1 cellular context compared by ENCODE assay signal in genomic region chr3:157136647-157137387, GRCh38.
A peak's percentile ranks its signal among the peaks of the same experiment; 100 is the strongest.
TF ChIP-seq lines count a peak whose summit lies in the region.

No MANE protein-coding gene starts in this region.

TF ChIP-seq in HepG2, 621 proteins besides CTCF, POLR2A, EP300 and RAD21 (continued from another document and continues in another):
- TF ChIP-seq TBX2 (CRISPR knock-in tag; IDR thresholded peaks at IDR 0.05; ENCODE audit: borderline replicate concordance) = peak; percentile 88; the same call in 1 of the 2 replicates
- TF ChIP-seq NFYB (CRISPR knock-in tag; IDR thresholded peaks at IDR 0.05) = no peak
- TF ChIP-seq YEATS4 (CRISPR knock-in tag; IDR thresholded peaks at IDR 0.05; ENCODE audit: borderline replicate concordance) = peak; percentile 81
- TF ChIP-seq ZNF720 (CRISPR knock-in tag; IDR thresholded peaks at IDR 0.05) = no peak
- no peak for TF ChIP-seq ZUFSP (CRISPR knock-in tag; IDR thresholded peaks at IDR 0.05; ENCODE audit: borderline replicate concordance)
- TF ChIP-seq REL (CRISPR knock-in tag; conservative IDR thresholded peaks at IDR 0.05) = no peak
- 0 out of 2 replicates have a peak, but pooled peaks have one; percentile 20 for TF ChIP-seq ZNF878 (CRISPR knock-in tag; IDR thresholded peaks at IDR 0.05)
- 0 out of 2 replicates have a peak, but pooled peaks have one; percentile 34 for TF ChIP-seq HIVEP1 (CRISPR knock-in tag; IDR thresholded peaks at IDR 0.05)
- TF ChIP-seq YEATS2 (CRISPR knock-in tag; IDR thresholded peaks at IDR 0.05; ENCODE audit: borderline replicate concordance) = peak; percentile 46; the same call in 1 of the 2 replicates
- TF ChIP-seq ZNF317 (CRISPR knock-in tag; IDR thresholded peaks at IDR 0.05) = no peak
- no peak for TF ChIP-seq ZNF275 (CRISPR knock-in tag; IDR thresholded peaks at IDR 0.05; ENCODE audit: borderline replicate concordance)
- TF ChIP-seq ZSCAN21 (CRISPR knock-in tag; IDR thresholded peaks at IDR 0.05; ENCODE audit: borderline replicate concordance) = peak; percentile 89
- peak; percentile 87; the same call in 1 of the 2 replicates for TF ChIP-seq ZNF556 (CRISPR knock-in tag; IDR thresholded peaks at IDR 0.05; ENCODE audit: borderline replicate concordance)
- TF ChIP-seq ZSCAN25 (CRISPR knock-in tag; IDR thresholded peaks at IDR 0.05) = no peak
- TF ChIP-seq MXD4 (CRISPR knock-in tag; IDR thresholded peaks at IDR 0.05) = no peak
- TF ChIP-seq ZNF605 (CRISPR knock-in tag; IDR thresholded peaks at IDR 0.05) = peak; percentile 57; the same call in 1 of the 2 replicates
- TF ChIP-seq ZBTB43 (CRISPR knock-in tag; conservative IDR thresholded peaks at IDR 0.05) = peak; percentile 41; the same call in 1 of the 2 replicates
- no peak; the same call in 1 of the 2 replicates for TF ChIP-seq ZBTB33 (CRISPR knock-in tag; IDR thresholded peaks at IDR 0.05)
- TF ChIP-seq HDAC2 (CRISPR knock-in tag; IDR thresholded peaks at IDR 0.05) = peak; percentile 51; the same call in 1 of the 2 replicates
- no peak for TF ChIP-seq NFYC (CRISPR knock-in tag; IDR thresholded peaks at IDR 0.05)
- no peak for TF ChIP-seq GABPB1 (CRISPR knock-in tag; IDR thresholded peaks at IDR 0.05)
- TF ChIP-seq FLYWCH1 (CRISPR knock-in tag; IDR thresholded peaks at IDR 0.05) = no peak
- TF ChIP-seq PLRG1 (conservative IDR thresholded peaks at IDR 0.05) = no peak
- no peak for TF ChIP-seq ZNF451 (CRISPR knock-in tag; IDR thresholded peaks at IDR 0.05)
- no peak for TF ChIP-seq CAMTA2 (CRISPR knock-in tag; IDR thresholded peaks at IDR 0.05; ENCODE audit: borderline replicate concordance)
- TF ChIP-seq CENPBD1 (CRISPR knock-in tag; IDR thresholded peaks at IDR 0.05; ENCODE audit: borderline replicate concordance, low read depth) = no peak
- TF ChIP-seq ZNF224 (CRISPR knock-in tag; IDR thresholded peaks at IDR 0.05) = no peak
- no peak; the same call in 1 of the 2 replicates for TF ChIP-seq KAT7 (CRISPR knock-in tag; IDR thresholded peaks at IDR 0.05; ENCODE audit: borderline replicate concordance)
- no peak for TF ChIP-seq ZBTB7A (CRISPR knock-in tag; IDR thresholded peaks at IDR 0.05)
- no peak for TF ChIP-seq ZNF883 (CRISPR knock-in tag; IDR thresholded peaks at IDR 0.05; ENCODE audit: not compliant biosample characterization)
- peak; percentile 63; the same call in 1 of the 2 replicates for TF ChIP-seq ZNF800 (CRISPR knock-in tag; IDR thresholded peaks at IDR 0.05)
- no peak for TF ChIP-seq ZNF17 (CRISPR knock-in tag; IDR thresholded peaks at IDR 0.05)
- TF ChIP-seq ZBTB7B (CRISPR knock-in tag; IDR thresholded peaks at IDR 0.05) = peak; percentile 35; the same call in 1 of the 2 replicates
- TF ChIP-seq AGO2 (optimal IDR thresholded peaks at IDR 0.05; ENCODE audit: low read depth, low read length) = no peak
- no peak for TF ChIP-seq FOXK2 (IDR thresholded peaks at IDR 0.05)
- TF ChIP-seq SETDB1 (CRISPR knock-in tag; IDR thresholded peaks at IDR 0.05; ENCODE audit: borderline replicate concordance) = no peak
- TF ChIP-seq ZNF746 (CRISPR knock-in tag; IDR thresholded peaks at IDR 0.05) = no peak
- no peak for TF ChIP-seq ATF7 (IDR thresholded peaks at IDR 0.05)
- TF ChIP-seq ATF7 (CRISPR knock-in tag; IDR thresholded peaks at IDR 0.05) = no peak; the same call in 1 of the 2 replicates
- TF ChIP-seq HOXA3 (CRISPR knock-in tag; IDR thresholded peaks at IDR 0.05) = peak; percentile 83; the same call in 1 of the 2 replicates
- TF ChIP-seq NAIF1 (CRISPR knock-in tag; IDR thresholded peaks at IDR 0.05; ENCODE audit: borderline replicate concordance) = no peak
- no peak for TF ChIP-seq TBP (CRISPR knock-in tag; IDR thresholded peaks at IDR 0.05)
- TF ChIP-seq RARG (CRISPR knock-in tag; IDR thresholded peaks at IDR 0.05; ENCODE audit: low read depth) = 0 out of 2 replicates have a peak, but pooled peaks have one; percentile 13
- TF ChIP-seq DNMT3B (CRISPR knock-in tag; conservative IDR thresholded peaks at IDR 0.05) = no peak
- no peak for TF ChIP-seq KLF15 (CRISPR knock-in tag; IDR thresholded peaks at IDR 0.05; ENCODE audit: borderline replicate concordance)
- TF ChIP-seq ZNF160 (CRISPR knock-in tag; IDR thresholded peaks at IDR 0.05) = 0 out of 2 replicates have a peak, but pooled peaks have one; percentile 51
- no peak for TF ChIP-seq FOXC1 (CRISPR knock-in tag; IDR thresholded peaks at IDR 0.05; ENCODE audit: borderline replicate concordance)
- TF ChIP-seq ZNF619 (CRISPR knock-in tag; IDR thresholded peaks at IDR 0.05) = 0 out of 2 replicates have a peak, but pooled peaks have one; percentile 64
- TF ChIP-seq ATF2 (CRISPR knock-in tag; IDR thresholded peaks at IDR 0.05) = 0 out of 2 replicates have a peak, but pooled peaks have one; percentile 18
- TF ChIP-seq ELK4 (CRISPR knock-in tag; IDR thresholded peaks at IDR 0.05; ENCODE audit: borderline replicate concordance) = no peak
- TF ChIP-seq E2F2 (CRISPR knock-in tag; IDR thresholded peaks at IDR 0.05; ENCODE audit: borderline replicate concordance) = no peak
- TF ChIP-seq GTF2F1 (IDR thresholded peaks at IDR 0.05; ENCODE audit: low read length) = no peak
- no peak for TF ChIP-seq SNRNP70 (IDR thresholded peaks at IDR 0.05; ENCODE audit: low read depth, low read length)
- no peak for TF ChIP-seq ZBTB46 (CRISPR knock-in tag; IDR thresholded peaks at IDR 0.05; ENCODE audit: borderline replicate concordance)
- no peak for TF ChIP-seq PHB2 (IDR thresholded peaks at IDR 0.05; ENCODE audit: partially characterized antibody)
- peak; percentile 88 for TF ChIP-seq ZMYM4 (CRISPR knock-in tag; IDR thresholded peaks at IDR 0.05)
- TF ChIP-seq NFE2L2 (IDR thresholded peaks at IDR 0.05; ENCODE audit: low read length) = no peak; the same call in 1 of the 2 replicates
- TF ChIP-seq ZNF660 (CRISPR knock-in tag; IDR thresholded peaks at IDR 0.05; ENCODE audit: borderline replicate concordance, low read depth) = no peak
- TF ChIP-seq RBM39 (IDR thresholded peaks at IDR 0.05; ENCODE audit: low read depth, low read length, poor library complexity, severe bottlenecking) = no peak
- TF ChIP-seq SMAD9 (CRISPR knock-in tag; IDR thresholded peaks at IDR 0.05) = no peak
- no peak for TF ChIP-seq FOXA1 (IDR thresholded peaks at IDR 0.05)
- TF ChIP-seq FOXA1 (CRISPR knock-in tag; IDR thresholded peaks at IDR 0.05) = 0 out of 2 replicates have a peak, but pooled peaks have one; percentile 37
